ENCODE assay signal across 8 cellular contexts in genomic region chr4:51885371-51885770, GRCh38. TPM values are rescaled to one million over a fixed set of nuclear protein-coding genes. Genes with fewer than 3 reads are reported as not detected.
A peak's percentile ranks its signal among the peaks of the same experiment; 100 is the strongest.
DNase-seq lines count a peak whose midpoint lies in the region; ATAC-seq and TF ChIP-seq lines count a peak whose summit lies in the region.

No MANE protein-coding gene starts in this region.

- DNase-seq in AG09319 (ENCODE audit: extremely low read depth, low read depth) (no peak), Karpas-422 (peak; percentile 58), cardiac fibroblast (ENCODE audit: low read depth in 2 of 2) (peak; percentile 32 to 59), neural crest cell (ENCODE audit: low read depth, low spot score) (no peak), DMS153 treated with DMSO at 0.1 percent for 48 hours (lab: John Stamatoyannopoulos, UW; ENCODE audit: unreplicated experiment) (no peak), NCI-H1694 (lab: John Stamatoyannopoulos, UW) (no peak)
- no peak for DNase-seq in activated CD8-positive, alpha-beta memory T cell treated with anti-CD3 and anti-CD28 coated beads, Interleukin-2, amount 50 U/mL, for 48 hours

- H2AFZ ChIP-seq in Karpas-422 (ENCODE audit: low read length) = no peak overlapping the region

- no peaks in the 10 kb centered on the region for H3K9me3 Mint-ChIP-seq in neural crest cell

- H3K9me3 ChIP-seq in Karpas-422 (ENCODE audit: low read length) = no peaks in the 10 kb centered on the region

- H3K4me3 ChIP-seq in Karpas-422 (ENCODE audit: low read length) (no peak overlapping the region), cardiac fibroblast (replicated peaks in 1 of 2; ENCODE audit: low read depth in 2 of 2, low read length in 2 of 2) (no peak overlapping the region)

- peaks cover 42% of the 10 kb centered on the region for H3K36me3 ChIP-seq in Karpas-422 (ENCODE audit: insufficient read depth, low read length)

- TF ChIP-seq CTCF in AG09319 (IDR thresholded peaks at IDR 0.05; ENCODE audit: low read depth, low read length) (peak; percentile 46), cardiac fibroblast (IDR thresholded peaks at IDR 0.05; ENCODE audit: low read depth, low read length) (peak; percentile 54), neural crest cell (conservative IDR thresholded peaks at IDR 0.05) (peak; percentile 57)

- H3K36me3 Mint-ChIP-seq in neural crest cell (ENCODE audit: low read depth) = peaks cover 30% of the 10 kb centered on the region

- no peaks in the 10 kb centered on the region for H4K20me1 ChIP-seq in Karpas-422 (ENCODE audit: insufficient read depth, low read depth, low read length)

- no peaks in the 10 kb centered on the region for H3K27me3 ChIP-seq in Karpas-422 (ENCODE audit: low read length)

- ATAC-seq in GM18519 (IDR thresholded peaks at IDR 0.05; ENCODE audit: low FRiP score, unreplicated experiment) = peak; percentile 68

- H3K9me2 ChIP-seq in Karpas-422 (replicated peaks; ENCODE audit: insufficient read depth, low read length) = no peaks in the 10 kb centered on the region

- no peak overlapping the region for H3K9ac ChIP-seq in Karpas-422 (ENCODE audit: low read length)

- H3K79me2 ChIP-seq in Karpas-422 (ENCODE audit: low read length) = peaks cover 12% of the 10 kb centered on the region

- no peaks in the 10 kb centered on the region for H3K27me3 Mint-ChIP-seq in neural crest cell (ENCODE audit: low read depth)

- H3K4me1 ChIP-seq in Karpas-422 (ENCODE audit: low read length) = no peaks in the 10 kb centered on the region

- no peak overlapping the region for H3K27ac ChIP-seq in Karpas-422 (ENCODE audit: low read length)

- H3K4me3 Mint-ChIP-seq in neural crest cell = no peak overlapping the region

- no peak overlapping the region for H3K4me2 ChIP-seq in Karpas-422 (ENCODE audit: low read depth, low read length, poor library complexity, severe bottlenecking)

- peaks cover 10% of the 10 kb centered on the region for H3K4me1 Mint-ChIP-seq in neural crest cell

- H3K27ac Mint-ChIP-seq in neural crest cell (ENCODE audit: unreplicated experiment) = no peak overlapping the region

RNA-seq across cellular contexts. Expression of gene DCUN1D4, which starts 42.4 kb away (rescaled TPM):
- 23.8 and 78.6 TPM in 2 replicates for total RNA-seq in Karpas-422 (2014; rRNA removed; shearing (Covaris generic); ENCODE audit: low replicate concordance)
- total RNA-seq in neural crest cell = 69.0 and 70.9 TPM in 2 replicates

Comparison
In these comparisons a context has a peak if more than half of its experiments do, and no peak if none do; other contexts are left out.
1. DNase-seq: peak in Karpas-422 (single experiment) and cardiac fibroblast (2 of 2); none in AG09319 (single experiment), neural crest cell (single experiment), DMS153 treated with DMSO at 0.1 percent for 48 hours (single experiment), activated CD8-positive, alpha-beta memory T cell treated with anti-CD3 and anti-CD28 coated beads, Interleukin-2, amount 50 U/mL, for 48 hours (single experiment) and NCI-H1694 (single experiment).
2. Peak in every context shown above with its lines, with median percentiles within 50 percentile points of each other: CTCF ChIP-seq.